20 cellular contexts compared by ENCODE assay signal in the genomic region with DNA sequence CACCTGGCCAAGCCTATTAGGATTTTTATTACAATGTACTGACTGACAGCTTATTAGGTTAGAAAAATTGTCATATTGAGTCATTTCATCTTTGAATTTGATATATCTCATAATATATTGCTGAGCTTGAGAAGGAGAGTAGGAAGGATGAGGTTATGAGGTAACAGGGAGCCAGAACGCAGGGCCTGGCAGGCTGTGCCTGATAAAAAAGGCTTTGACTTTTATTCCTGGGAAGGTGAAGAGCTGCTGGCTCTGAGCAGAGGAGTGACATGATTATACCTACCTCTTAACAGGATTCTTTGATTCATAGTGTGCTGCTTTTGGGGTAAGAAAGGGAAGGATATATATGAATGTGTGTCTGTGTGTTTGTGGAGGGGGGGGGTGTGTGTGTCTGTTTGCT.
DNase-seq lines count a peak whose midpoint lies in the region; ATAC-seq and TF ChIP-seq lines count a peak whose summit lies in the region.
"Had no signal": no experiment of that assay in that cellular context is flagged by ENCODE, and none has a peak within 500 bp of the region (broad histone marks: within the 10 kb centered on the region; RNA-seq: fewer than 3 reads in every experiment).

No MANE protein-coding gene starts in this region.

- TF ChIP-seq CTCF in right atrium auricular region (IDR thresholded peaks at IDR 0.05): no peak

- H3K27me3 Mint-ChIP-seq in activated CD4-positive, alpha-beta T cell treated with anti-CD3 and anti-CD28 coated beads, Interleukin-2, amount 10 ng/mL, durations not matched to agents 24 days and 14 days: no peaks in the 10 kb centered on the region
- H3K27me3 Mint-ChIP-seq in T-helper 17 cell: no peaks in the 10 kb centered on the region
- H3K27me3 Mint-ChIP-seq in stimulated activated memory B cell treated with anti-CD40 and anti-IgM and Interleukin-4, amounts not matched to agents 10 μg/mL and 1 μg/mL and 100 μg/mL, for 72 hours: no peaks in the 10 kb centered on the region

- peak overlapping the region; percentile 2 for H3K27ac Mint-ChIP-seq in activated CD4-positive, alpha-beta T cell treated with anti-CD3 and anti-CD28 coated beads, Interleukin-2, amount 10 ng/mL, durations not matched to agents 24 days and 14 days
- peak overlapping the region; percentile 57 for H3K27ac Mint-ChIP-seq in T-helper 17 cell
- H3K27ac Mint-ChIP-seq in stimulated activated memory B cell treated with anti-CD40 and anti-IgM and Interleukin-4, amounts not matched to agents 10 μg/mL and 1 μg/mL and 100 μg/mL, for 72 hours: peak overlapping the region; percentile 13

- H3K36me3 ChIP-seq in right atrium auricular region: no peaks in the 10 kb centered on the region

- no peaks in the 10 kb centered on the region for H3K4me1 ChIP-seq in right atrium auricular region

- H3K4me1 Mint-ChIP-seq in activated CD4-positive, alpha-beta T cell treated with anti-CD3 and anti-CD28 coated beads, Interleukin-2, amount 10 ng/mL, durations not matched to agents 24 days and 14 days: peaks cover 4% of the 10 kb centered on the region
- H3K4me1 Mint-ChIP-seq in T-helper 17 cell: peaks cover 3% of the 10 kb centered on the region
- peaks cover 13% of the 10 kb centered on the region for H3K4me1 Mint-ChIP-seq in stimulated activated memory B cell treated with anti-CD40 and anti-IgM and Interleukin-4, amounts not matched to agents 10 μg/mL and 1 μg/mL and 100 μg/mL, for 72 hours

- H3K9me3 Mint-ChIP-seq in activated CD4-positive, alpha-beta T cell treated with anti-CD3 and anti-CD28 coated beads, Interleukin-2, amount 10 ng/mL, durations not matched to agents 24 days and 14 days: no peaks in the 10 kb centered on the region
- H3K9me3 Mint-ChIP-seq in stimulated activated memory B cell treated with anti-CD40 and anti-IgM and Interleukin-4, amounts not matched to agents 10 μg/mL and 1 μg/mL and 100 μg/mL, for 72 hours: no peaks in the 10 kb centered on the region
- H3K9me3 Mint-ChIP-seq: CD14-positive monocyte had no signal

- H3K27me3 ChIP-seq in right atrium auricular region: no peaks in the 10 kb centered on the region

- ATAC-seq in Right ventricle myocardium inferior: peak; percentile 37
- no peak for ATAC-seq in T-helper 17 cell
- ATAC-seq in stimulated activated memory B cell treated with anti-CD40 and anti-IgM and Interleukin-4, amounts not matched to agents 10 μg/mL and 1 μg/mL and 100 μg/mL, for 72 hours: no peak
- no peak for ATAC-seq in HG02840 (IDR thresholded peaks at IDR 0.05; ENCODE audit: low FRiP score, unreplicated experiment)
- ATAC-seq: HepG2 had no signal

- H3K4me3 ChIP-seq in right atrium auricular region: no peak overlapping the region

- H3K36me3 Mint-ChIP-seq in activated CD4-positive, alpha-beta T cell treated with anti-CD3 and anti-CD28 coated beads, Interleukin-2, amount 10 ng/mL, durations not matched to agents 24 days and 14 days (ENCODE audit: low read depth): peaks cover 51% of the 10 kb centered on the region
- H3K36me3 Mint-ChIP-seq in T-helper 17 cell (ENCODE audit: low read depth): peaks cover 7% of the 10 kb centered on the region
- peaks cover 52% of the 10 kb centered on the region for H3K36me3 Mint-ChIP-seq in stimulated activated memory B cell treated with anti-CD40 and anti-IgM and Interleukin-4, amounts not matched to agents 10 μg/mL and 1 μg/mL and 100 μg/mL, for 72 hours

- intact Hi-C loops in activated CD4-positive, alpha-beta T cell treated with anti-CD3 and anti-CD28 coated beads, Interleukin-2, amount 10 ng/mL, durations not matched to agents 24 days and 14 days (cut with micrococcal nuclease): no loop called here
- intact Hi-C loops in Right ventricle myocardium inferior (cut with DNase I): no loop called here

- H3K27ac ChIP-seq in right atrium auricular region: no peak overlapping the region

- no peak overlapping the region for H3K4me3 Mint-ChIP-seq in activated CD4-positive, alpha-beta T cell treated with anti-CD3 and anti-CD28 coated beads, Interleukin-2, amount 10 ng/mL, durations not matched to agents 24 days and 14 days
- no peak overlapping the region for H3K4me3 Mint-ChIP-seq in T-helper 17 cell
- no peak overlapping the region for H3K4me3 Mint-ChIP-seq in stimulated activated memory B cell treated with anti-CD40 and anti-IgM and Interleukin-4, amounts not matched to agents 10 μg/mL and 1 μg/mL and 100 μg/mL, for 72 hours
- H3K4me3 Mint-ChIP-seq: CD14-positive monocyte had no signal

- DNase-seq in activated CD4-positive, alpha-beta T cell treated with anti-CD3 and anti-CD28 coated beads, Interleukin-2, amount 10 ng/mL, durations not matched to agents 24 days and 14 days: no peak
- DNase-seq in activated CD4-positive, alpha-beta T cell treated with anti-CD3 and anti-CD28 coated beads for 48 hours: no peak
- DNase-seq in Right ventricle myocardium inferior (ENCODE audit: missing footprints): no peak
- no peak for DNase-seq in right atrium auricular region (ENCODE audit: low spot score)
- DNase-seq in T-helper 17 cell: no peak
- DNase-seq in hypothalamus (lab: John Stamatoyannopoulos, UW): no peak
- DNase-seq: 8988T, COR-L47, DMS 273 treated with DMSO at 0.1 percent for 48 hours, DND-41, KG1, NCI-H1417, NCI-H187, NCI-H2107, NCI-H510A, NCI-H748 treated with DMSO at 0.1 percent for 48 hours had no signal

- no peaks in the 10 kb centered on the region for H3K9me3 ChIP-seq in right atrium auricular region
- H3K9me3 ChIP-seq in T-helper 17 cell (ENCODE audit: control insufficient read depth, low read length, poor library complexity, severe bottlenecking): no peaks in the 10 kb centered on the region

Comparison
In these comparisons a context has a peak if more than half of its experiments do, and no peak if none do; other contexts are left out.
1. H3K27ac Mint-ChIP-seq: peak in every context shown above with its lines; median percentile 57 in T-helper 17 cell; 13 in stimulated activated memory B cell treated with anti-CD40 and anti-IgM and Interleukin-4, amounts not matched to agents 10 μg/mL and 1 μg/mL and 100 μg/mL, for 72 hours; 2 in activated CD4-positive, alpha-beta T cell treated with anti-CD3 and anti-CD28 coated beads, Interleukin-2, amount 10 ng/mL, durations not matched to agents 24 days and 14 days.